Comparison of ENCODE assay signal across 23 cellular contexts in genomic region chr16:86391987-86392386, GRCh38.
DNase-seq lines count a peak whose midpoint lies in the region; ATAC-seq and TF ChIP-seq lines count a peak whose summit lies in the region.
"Had no signal": no experiment of that assay in that cellular context is flagged by ENCODE, and none has a peak within 500 bp of the region (broad histone marks: within the 10 kb centered on the region; RNA-seq: fewer than 3 reads in every experiment).

No MANE protein-coding gene starts in this region.

- TF ChIP-seq RAD21 in IMR-90 (IDR thresholded peaks at IDR 0.05; ENCODE audit: low read length), result no peak; the same call in 1 of the 2 replicates

- H3K4me1 ChIP-seq in BLaER1 (peaks cover 24% of the 10 kb centered on the region), IMR-90 (ENCODE audit: control insufficient read depth, insufficient read depth, low read length) (peaks cover 28% of the 10 kb centered on the region)
- H3K4me1 ChIP-seq: tibial nerve had no signal

- H4K5ac ChIP-seq in IMR-90 (ENCODE audit: low read depth, low read length), result peak overlapping the region; percentile 73

- H3K27ac ChIP-seq in BLaER1 (no peak overlapping the region), IMR-90 (ENCODE audit: insufficient read depth, low read length) (peak overlapping the region; percentile 94)
- H3K27ac ChIP-seq: KMS-11, tibial nerve had no signal

- peak overlapping the region; percentile 92 for H2BK20ac ChIP-seq in IMR-90 (ENCODE audit: low read depth, low read length)

- peak overlapping the region; percentile 88 for H3K18ac ChIP-seq in IMR-90 (ENCODE audit: low read depth, low read length)

- H3K4me3 ChIP-seq in BLaER1 (no peak overlapping the region), IMR-90 (ENCODE audit: insufficient read depth, low read depth, low read length) (no peak overlapping the region), foreskin fibroblast (ENCODE audit: low read depth in 1 of 2, low read length in 2 of 2) (no peak overlapping the region)
- H3K4me3 ChIP-seq: tibial nerve had no signal

- peaks cover 46% of the 10 kb centered on the region for H3K9me1 ChIP-seq in IMR-90 (ENCODE audit: insufficient read depth, low read length)

- H4K20me1 ChIP-seq in BLaER1 (no peaks in the 10 kb centered on the region), IMR-90 (ENCODE audit: insufficient read depth, low read length) (no peaks in the 10 kb centered on the region)

- H3K9me3 ChIP-seq in BLaER1 (no peaks in the 10 kb centered on the region), IMR-90 (ENCODE audit: control insufficient read depth, insufficient read depth, low read length) (peaks cover 2% of the 10 kb centered on the region)
- H3K9me3 ChIP-seq: tibial nerve had no signal

- peak overlapping the region; percentile 94 for H3K4ac ChIP-seq in IMR-90 (ENCODE audit: low read depth, low read length)

- POLR2A ChIA-PET in IMR-90 (lab: Charles Lee; ENCODE audit: unreplicated experiment), result interaction anchor here (0.6 to 1.3 kb wide), 5 partner anchors 37 to 318 kb away, joined by 3 to 10 read pairs (median 4); no protein-coding TSS in a partner anchor

- CTCF ChIA-PET in IMR-90 (lab: Yijun Ruan, JAX), result interaction anchor here (1.1 kb wide), 1 partner anchor 139 kb away, joined by 3 read pairs; no protein-coding TSS in a partner anchor

- TF ChIP-seq CTCF in IMR-90 (conservative IDR thresholded peaks at IDR 0.05; ENCODE audit: low read depth, low read length) (no peak), foreskin fibroblast (IDR thresholded peaks at IDR 0.05; ENCODE audit: low read depth, low read length) (no peak)

- H3K14ac ChIP-seq in IMR-90 (replicated peaks; ENCODE audit: low read depth, low read length), result peak overlapping the region; percentile 78

- peak overlapping the region; percentile 100 for H2BK120ac ChIP-seq in IMR-90 (ENCODE audit: low read depth, low read length)

- intact Hi-C loops in IMR-90 (cut with micrococcal nuclease), result no loop called here

- WGBS in IMR-90 (ENCODE audit: extremely low coverage in 2 of 2, insufficient read length in 1 of 2), 2 experiments, result 0% methylated on average over 1 of the region's 9 CpGs; no CpG with 5 or more reads in 1 of the 2 experiments

- H3K4me2 ChIP-seq in BLaER1 (peak overlapping the region; percentile 42), IMR-90 (ENCODE audit: low read depth, low read length) (peak overlapping the region; percentile 51)
- H3K4me2 ChIP-seq: KMS-11 had no signal

- H2AFZ ChIP-seq in IMR-90 (replicated peaks; ENCODE audit: low read length, poor library complexity), result peak overlapping the region; percentile 61

- H3K9ac ChIP-seq in BLaER1, result no peak overlapping the region
- H3K9ac ChIP-seq in IMR-90 (ENCODE audit: low read depth, low read length), result peak overlapping the region; percentile 21
- H3K9ac ChIP-seq: KMS-11 had no signal

- dilution Hi-C loops in IMR-90 (cut with HindIII; ENCODE audit: low sequenced_read_pairs, unreplicated experiment), result no loop called here

- peak overlapping the region; percentile 94 for H4K91ac ChIP-seq in IMR-90 (ENCODE audit: insufficient read depth, low read depth, low read length)

- no peak; the same call in 1 of the 2 replicates for TF ChIP-seq POLR2A in IMR-90 (IDR thresholded peaks at IDR 0.05; ENCODE audit: low read depth, low read length)

- peak overlapping the region; percentile 77 for H3K23ac ChIP-seq in IMR-90 (ENCODE audit: low read depth, low read length)

- H3K27me3 ChIP-seq in BLaER1 (no peaks in the 10 kb centered on the region), IMR-90 (ENCODE audit: control insufficient read depth, insufficient read depth, low read length) (no peaks in the 10 kb centered on the region)

- ATAC-seq in IMR-90 (ENCODE audit: low read depth) (peak; percentile 48), HG02642 (IDR thresholded peaks at IDR 0.05; ENCODE audit: poor library complexity, unreplicated experiment) (no peak)
- ATAC-seq: activated CD8-positive, alpha-beta T cell treated with anti-CD3 and anti-CD28 coated beads for 36 hours; left lobe of liver had no signal

- H2AK5ac ChIP-seq in IMR-90 (ENCODE audit: low read depth, low read length), result peak overlapping the region; percentile 97

- H3K56ac ChIP-seq in IMR-90 (ENCODE audit: extremely low read depth, insufficient read depth, low read length), result peak overlapping the region; percentile 64

- peaks cover 22 to 60% of the 10 kb centered on the region in 2 experiments for H3K79me1 ChIP-seq in IMR-90 (ENCODE audit: low read depth in 1 of 2, low read length in 2 of 2)

- H2BK5ac ChIP-seq in IMR-90 (ENCODE audit: low read depth, low read length, poor library complexity, severe bottlenecking), result peak overlapping the region; percentile 95

- H3K36me3 ChIP-seq in BLaER1, result no peaks in the 10 kb centered on the region
- H3K36me3 ChIP-seq in IMR-90 (ENCODE audit: control insufficient read depth, insufficient read depth, low read length), result no peaks in the 10 kb centered on the region
- H3K36me3 ChIP-seq: tibial nerve had no signal

- no TSS peak for BruUV-seq in IMR-90 (replicated peaks; lab: Mats Ljungman, UMichigan)

- in situ Hi-C loops in IMR-90 (cut with MboI; ENCODE audit: low sequenced_read_pairs), result loop anchor here (5.0 to 10.0 kb wide), 3 partner anchors 90 to 317 kb away; no protein-coding TSS in a partner anchor

- H4K8ac ChIP-seq in IMR-90 (ENCODE audit: low read depth in 2 of 2, low read length in 2 of 2), result peak overlapping the region; percentile 89 to 93

- DNase-seq in IMR-90 (peak; percentile 93), astrocyte of the hippocampus (ENCODE audit: low read depth, low spot score) (peak; percentile 36), foreskin fibroblast (peak; percentile 62 to 79), GM19240 (ENCODE audit: insufficient read length, low spot score) (no peak), 8988T (no peak), NCI-H2171 (lab: John Stamatoyannopoulos, UW) (no peak)
- DNase-seq: activated B cell treated with CpG ODN at 0.5 μM for 24 hours; activated CD8-positive, alpha-beta T cell treated with anti-CD3 and anti-CD28 coated beads for 36 hours; activated naive CD4-positive, alpha-beta T cell treated with anti-CD3 and anti-CD28 coated beads, Interleukin-2, amount 10 ng/mL, durations not matched to agents 7 days and 5 days; activated T-cell treated with anti-CD3 and anti-CD28 coated beads, Interleukin-2, amount 50 U/mL, for 1 hour; Calu3; GF-D8; midbrain; NCI-H1092 treated with DMSO at 0.1 percent for 48 hours; NCI-H69; SHP77; stimulated activated CD4-positive, alpha-beta T cell treated with anti-CD3 and anti-CD28 coated beads, Interleukin-1b, Interleukin-23, amount 100 ng/mL, for 48 hours; T-helper 2 cell had no signal

- H2AK9ac ChIP-seq in IMR-90 (replicated peaks; ENCODE audit: low read depth, low read length, poor library complexity), result peak overlapping the region; percentile 73

- H2BK15ac ChIP-seq in IMR-90 (ENCODE audit: low read depth, low read length), result peak overlapping the region; percentile 98; the same call in 2 of the 3 replicates

TF ChIP-seq in IMR-90, 13 proteins besides CTCF, POLR2A, EP300 and RAD21:
- TF ChIP-seq NFE2L2 (IDR thresholded peaks at IDR 0.05; ENCODE audit: low read depth, low read length) (no peak), CEBPB (IDR thresholded peaks at IDR 0.05; ENCODE audit: low read depth, low read length) (peak; percentile 84), BHLHE40 (IDR thresholded peaks at IDR 0.05; ENCODE audit: low read depth, low read length) (peak; percentile 60), RFX5 (IDR thresholded peaks at IDR 0.05; ENCODE audit: low read depth, low read length) (no peak), ELK1 (IDR thresholded peaks at IDR 0.05; ENCODE audit: borderline replicate concordance, low read depth, low read length) (no peak), SMC3 (IDR thresholded peaks at IDR 0.05; ENCODE audit: low read depth, low read length) (0 out of 2 replicates have a peak, but pooled peaks have one; percentile 2), RCOR1 (IDR thresholded peaks at IDR 0.05; ENCODE audit: insufficient replicate concordance, low read length) (peak; percentile 78), MAZ (IDR thresholded peaks at IDR 0.05; ENCODE audit: borderline replicate concordance, low read depth, low read length) (0 out of 2 replicates have a peak, but pooled peaks have one; percentile 18), FOS (IDR thresholded peaks at IDR 0.05; ENCODE audit: low read depth, low read length) (peak; percentile 83), USF2 (IDR thresholded peaks at IDR 0.05; ENCODE audit: low read depth, low read length) (peak; percentile 58; the same call in 1 of the 2 replicates), MXI1 (IDR thresholded peaks at IDR 0.05; ENCODE audit: borderline replicate concordance, low read depth, low read length) (no peak), MAFK (IDR thresholded peaks at IDR 0.05; ENCODE audit: low read depth, low read length) (peak; percentile 51; the same call in 1 of the 2 replicates), CHD1 (IDR thresholded peaks at IDR 0.05; ENCODE audit: low read depth, low read length) (no peak)
TF ChIP-seq in IMR-90: peak in this region for 8.

Comparison
In these comparisons a context has a peak if more than half of its experiments do, and no peak if none do; other contexts are left out.
1. DNase-seq: peak in IMR-90 (single experiment), astrocyte of the hippocampus (single experiment) and foreskin fibroblast (2 of 2); none in GM19240 (single experiment), 8988T (single experiment) and NCI-H2171 (single experiment).